8 cellular contexts compared by ENCODE assay signal in genomic region chrX:3519384-3519783, GRCh38.
DNase-seq lines count a peak whose midpoint lies in the region; TF ChIP-seq lines count a peak whose summit lies in the region.
"Not testable (repeated sequence)": the region's sequence is repeated elsewhere in the genome, so short reads cannot be mapped to it uniquely, and the experiment has no call there.

No MANE protein-coding gene starts in this region.

- not testable (repeated sequence) for H3K27me3 ChIP-seq in SK-N-SH (ENCODE audit: insufficient read depth); smooth muscle cell (ENCODE audit: low read depth)

- H3F3A ChIP-seq in SK-N-SH (replicated peaks; ENCODE audit: insufficient read depth) = not testable (repeated sequence)
- peaks cover 10% of the 10 kb centered on the region for H3F3A ChIP-seq in smooth muscle cell (ENCODE audit: low read depth)

- H3K27ac ChIP-seq in SK-N-SH (ENCODE audit: low read depth in 2 of 2, low read length in 1 of 2) (peak overlapping the region in 1 of 2 experiments; percentile 84; a peak in 2 of 4 replicates), smooth muscle cell (ENCODE audit: low read depth) (peak overlapping the region; percentile 99)

- H3K36me3 Mint-ChIP-seq in Calu3 (ENCODE audit: insufficient read depth, unreplicated experiment) = not testable (repeated sequence)

- not testable (repeated sequence) for BruUV-seq in Calu3 (replicated peaks; lab: Mats Ljungman, UMichigan)

- H3K36me3 ChIP-seq in SK-N-SH (replicated peaks in 1 of 2; ENCODE audit: control insufficient read depth in 1 of 2, insufficient read depth in 2 of 2, low read length in 1 of 2); smooth muscle cell (ENCODE audit: low read depth): not testable (repeated sequence)

- TF ChIP-seq RAD21 in SK-N-SH (IDR thresholded peaks at IDR 0.05; ENCODE audit: low read length) = not testable (repeated sequence)

- TF ChIP-seq CTCF in Calu3 (IDR thresholded peaks at IDR 0.05; ENCODE audit: unreplicated experiment); SK-N-SH (IDR thresholded peaks at IDR 0.05); astrocyte of the spinal cord (IDR thresholded peaks at IDR 0.05; ENCODE audit: low read depth, low read length); smooth muscle cell (IDR thresholded peaks at IDR 0.05; ENCODE audit: borderline replicate concordance, insufficient read depth, poor library complexity, severe bottlenecking): not testable (repeated sequence)

- POLR2A ChIA-PET in SK-N-SH (lab: Yijun Ruan, JAX) = not testable (repeated sequence)

- H3K9me3 Mint-ChIP-seq in Calu3 (ENCODE audit: low read depth, unreplicated experiment) = not testable (repeated sequence)

- peak overlapping the region; percentile 51; the same call in 1 of the 2 replicates for H3K4me2 ChIP-seq in SK-N-SH
- peak overlapping the region; percentile 75 for H3K4me2 ChIP-seq in smooth muscle cell

- H3K79me2 ChIP-seq in SK-N-SH (ENCODE audit: insufficient read depth); smooth muscle cell (ENCODE audit: low read depth): not testable (repeated sequence)

- CTCF ChIA-PET in Calu3 (lab: Charles Lee); SK-N-SH (lab: Yijun Ruan, JAX): not testable (repeated sequence)

- peak overlapping the region; percentile 65 for H3K27ac Mint-ChIP-seq in Calu3 (ENCODE audit: unreplicated experiment)

- TF ChIP-seq EP300 in SK-N-SH (IDR thresholded peaks at IDR 0.05; ENCODE audit: borderline replicate concordance in 1 of 2, low read depth in 1 of 2, low read length in 1 of 2) = not testable (repeated sequence)

- intact Hi-C loops in Calu3 (cut with micrococcal nuclease; ENCODE audit: unreplicated experiment) = not testable (repeated sequence)

- H3K4me1 ChIP-seq in SK-N-SH (ENCODE audit: control insufficient read depth in 1 of 2, insufficient read depth in 2 of 2, low read depth in 1 of 2, low read length in 1 of 2); smooth muscle cell (ENCODE audit: low read depth): not testable (repeated sequence)

- DNase-seq in Calu3; SK-N-SH; smooth muscle cell (lab: John Stamatoyannopoulos, UW; ENCODE audit: unreplicated experiment): not testable (repeated sequence)
- peak; percentile 61 for DNase-seq in HCEC 1CT
- peak; percentile 46 for DNase-seq in NCI-H226
- DNase-seq in astrocyte of the spinal cord (ENCODE audit: low read depth, low spot score) = peak; percentile 32
- DNase-seq in fibroblast of gingiva (ENCODE audit: low read depth) = peak; percentile 74
- DNase-seq in iris pigment epithelial cell (ENCODE audit: low read depth) = peak; percentile 61

- H2AFZ ChIP-seq in SK-N-SH (ENCODE audit: low read depth); smooth muscle cell (ENCODE audit: low read depth): not testable (repeated sequence)

- not testable (repeated sequence) for H3K9me3 ChIP-seq in SK-N-SH; smooth muscle cell (replicated peaks; ENCODE audit: low read depth)

- in situ Hi-C loops in astrocyte of the spinal cord (cut with HindIII; ENCODE audit: low sequenced_read_pairs) = not testable (repeated sequence)

- H3K4me1 Mint-ChIP-seq in Calu3 (ENCODE audit: low read depth, unreplicated experiment) = peaks cover 33% of the 10 kb centered on the region

- H3K9ac ChIP-seq in SK-N-SH (peak overlapping the region; percentile 41; the same call in 1 of the 2 replicates), smooth muscle cell (ENCODE audit: low read depth) (peak overlapping the region; percentile 79)

- H3K4me3 Mint-ChIP-seq in Calu3 (ENCODE audit: low read depth, unreplicated experiment) = peak overlapping the region; percentile 68

- not testable (repeated sequence) for H3K27me3 Mint-ChIP-seq in Calu3 (ENCODE audit: unreplicated experiment)

- WGBS in SK-N-SH (ENCODE audit: low lambda C conversion rate) = 14% methylated on average over 6 of the region's 8 CpGs
- WGBS in smooth muscle cell (ENCODE audit: low lambda C conversion rate) = 50% methylated on average over 8 of the region's 8 CpGs

- not testable (repeated sequence) for H4K20me1 ChIP-seq in SK-N-SH (ENCODE audit: insufficient read depth); smooth muscle cell (ENCODE audit: low read depth)

- H3K9me2 ChIP-seq in SK-N-SH = not testable (repeated sequence)

- not testable (repeated sequence) for H3K4me3 ChIP-seq in SK-N-SH (ENCODE audit: low read depth in 2 of 2, low read length in 1 of 2); astrocyte of the spinal cord (ENCODE audit: low read depth, low read length); smooth muscle cell

TF ChIP-seq in SK-N-SH, 30 proteins besides CTCF, POLR2A, EP300 and RAD21:
- TF ChIP-seq JUND (IDR thresholded peaks at IDR 0.05) = peak; percentile 7; the same call in 1 of the 2 replicates
